11 cellular contexts compared by ENCODE assay signal in the genomic region with DNA sequence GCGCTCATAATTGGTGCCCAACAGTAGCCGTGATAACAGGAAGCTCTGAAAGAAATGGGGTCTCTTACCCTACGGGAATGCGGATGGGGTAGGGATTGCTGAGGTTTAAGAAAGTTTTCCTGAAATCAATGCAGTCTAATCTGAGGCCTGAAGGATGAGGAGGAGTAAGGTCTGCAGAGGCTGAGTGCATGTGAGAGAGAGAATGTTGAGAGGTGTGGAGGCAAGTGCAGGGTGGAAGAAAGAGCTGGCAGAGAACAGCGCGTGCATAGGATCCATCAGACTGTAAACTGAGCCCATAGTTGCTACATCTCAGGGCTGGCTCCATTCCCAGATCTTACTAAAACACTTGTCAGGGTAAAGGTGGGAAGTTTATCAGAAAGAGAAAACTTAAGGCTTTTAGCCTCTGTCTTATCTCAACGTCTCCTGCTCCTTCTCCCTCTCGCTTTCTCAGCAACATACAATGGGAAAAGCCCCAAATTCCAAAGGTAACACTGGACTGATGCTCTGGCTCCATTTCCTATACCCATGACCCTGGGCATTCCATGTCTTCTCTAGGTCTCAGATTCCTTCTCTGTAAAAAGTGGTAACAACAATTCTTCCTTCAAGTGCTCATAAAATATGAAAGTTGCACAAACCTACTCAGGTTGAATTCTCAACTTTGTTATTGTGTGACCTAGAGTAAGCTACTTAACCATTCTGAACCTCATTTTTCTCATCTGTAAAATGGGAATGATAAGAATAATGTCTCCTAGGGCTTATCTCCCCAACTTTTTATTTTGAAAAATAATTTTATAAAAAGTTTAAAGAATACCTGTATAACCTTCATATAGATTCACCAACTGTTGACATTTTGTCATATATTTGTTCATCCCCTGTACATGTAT.
A peak's percentile ranks its signal among the peaks of the same experiment; 100 is the strongest.
DNase-seq lines count a peak whose midpoint lies in the region; ATAC-seq, FAIRE-seq and TF ChIP-seq lines count a peak whose summit lies in the region.
"Had no signal": no experiment of that assay in that cellular context is flagged by ENCODE, and none has a peak within 500 bp of the region (broad histone marks: within the 10 kb centered on the region; RNA-seq: fewer than 3 reads in every experiment).

No MANE protein-coding gene starts in this region.

- POLR2A ChIA-PET in Caco-2 (lab: Charles Lee), result no interaction called here
- POLR2A ChIA-PET in HepG2 (lab: Yijun Ruan, JAX), result interaction anchor here (1.5 kb wide), 1 partner anchor 136 kb away, joined by 6 read pairs; no protein-coding TSS in a partner anchor

- CTCF ChIA-PET in Caco-2 (lab: Charles Lee), result no interaction called here
- CTCF ChIA-PET in HepG2 (lab: Yijun Ruan, JAX; ENCODE audit: low intra/inter-chr PET ratio, low total read pairs), result no interaction called here

- no peaks in the 10 kb centered on the region for H3K36me3 ChIP-seq in Caco-2 (ENCODE audit: control insufficient read depth, insufficient read depth, low read length)
- no peaks in the 10 kb centered on the region for H3K36me3 ChIP-seq in HepG2 (replicated peaks in 1 of 2; ENCODE audit: control insufficient read depth in 1 of 2, insufficient read depth in 2 of 2, low read length in 2 of 2)
- no peaks in the 10 kb centered on the region for H3K36me3 ChIP-seq in Peyer's patch
- no peaks in the 10 kb centered on the region for H3K36me3 ChIP-seq in prostate gland
- H3K36me3 ChIP-seq: ascending aorta, upper lobe of left lung had no signal

- no peak for ATAC-seq in HepG2

- intact Hi-C loops in Caco-2 (cut with micrococcal nuclease; ENCODE audit: unreplicated experiment) (no loop called here), HepG2 (cut with micrococcal nuclease; ENCODE audit: unreplicated experiment) (loop anchor here (5.0 to 10.0 kb wide), 2 partner anchors 53 to 75 kb away; partner anchors contain the start of gene SH3GLB1), prostate gland (cut with DNase I) (loop anchor here (10.0 kb wide), 1 partner anchor 75 kb away; the partner anchor contains the start of gene SH3GLB1)

- H3K79me2 ChIP-seq in HepG2 (ENCODE audit: insufficient read depth, low read length), result no peaks in the 10 kb centered on the region

- H3K9ac ChIP-seq in HepG2 (ENCODE audit: insufficient read depth, low read depth, low read length), result no peak overlapping the region

- no peak for TF ChIP-seq CTCF in Caco-2 (IDR thresholded peaks at IDR 0.05; ENCODE audit: insufficient read depth in 1 of 2, low read depth in 1 of 2, low read length in 1 of 2, severe bottlenecking in 1 of 2, unreplicated experiment in 1 of 2)
- no peak for TF ChIP-seq CTCF in astrocyte of the spinal cord (IDR thresholded peaks at IDR 0.05; ENCODE audit: low read depth, low read length)
- TF ChIP-seq CTCF in HepG2 (CRISPR knock-in tag; IDR thresholded peaks at IDR 0.05), result no peak
- TF ChIP-seq CTCF in Peyer's patch (IDR thresholded peaks at IDR 0.05), result no peak
- no peak for TF ChIP-seq CTCF in prostate gland (IDR thresholded peaks at IDR 0.05)

- no peak for TF ChIP-seq POLR2A in HepG2 (IDR thresholded peaks at IDR 0.05; ENCODE audit: insufficient read depth in 1 of 2, low read depth in 2 of 2, low read length in 2 of 2)
- no peak for TF ChIP-seq POLR2A in Peyer's patch (IDR thresholded peaks at IDR 0.05)
- no peak for TF ChIP-seq POLR2A in prostate gland (IDR thresholded peaks at IDR 0.05)

- H3K4me3 Mint-ChIP-seq in Caco-2 (ENCODE audit: unreplicated experiment), result no peak overlapping the region

- DNase-seq in Caco-2 (no peak), M059J (ENCODE audit: low read depth) (peak; percentile 72), astrocyte of the spinal cord (ENCODE audit: low read depth, low spot score) (peak; percentile 31), HepG2 (ENCODE audit: low spot score) (no peak), occipital lobe (lab: John Stamatoyannopoulos, UW) (no peak), HPDE6-E6E7 (ENCODE audit: extremely low spot score) (no peak), Peyer's patch (no peak), prostate gland (ENCODE audit: low spot score) (no peak)
- DNase-seq: NCI-H1694 treated with DMSO at 0.1 percent for 48 hours had no signal

- no TSS peak for BruUV-seq in Caco-2 (replicated peaks; lab: Mats Ljungman, UMichigan)
- BruUV-seq in HepG2 (replicated peaks; lab: Mats Ljungman, UMichigan), result no TSS peak

- H3K27me3 Mint-ChIP-seq in Caco-2 (ENCODE audit: insufficient read depth, unreplicated experiment), result no peaks in the 10 kb centered on the region

- no peak for FAIRE-seq in HepG2 (lab: Jason Lieb, UNC)

- peak overlapping the region; percentile 42 for H3K27ac Mint-ChIP-seq in Caco-2 (ENCODE audit: unreplicated experiment)

- H4K20me1 ChIP-seq in HepG2 (ENCODE audit: insufficient read depth, low read length), result no peaks in the 10 kb centered on the region

- no peak overlapping the region for H3K27ac ChIP-seq in HepG2 (ENCODE audit: extremely low read length, insufficient read depth, low read length)
- peak overlapping the region in 1 of 4 donors; percentile 9 for H3K27ac ChIP-seq in Peyer's patch
- no peak overlapping the region for H3K27ac ChIP-seq in prostate gland
- H3K27ac ChIP-seq: upper lobe of left lung had no signal

- 96% methylated on average over 8 of the region's 8 CpGs for WGBS in HepG2 (ENCODE audit: low lambda C conversion rate)
- WGBS in prostate gland, result 78% methylated on average over 8 of the region's 8 CpGs

- no peak overlapping the region for H3K4me3 ChIP-seq in Caco-2 (ENCODE audit: low read depth, low read length)
- H3K4me3 ChIP-seq in astrocyte of the spinal cord (ENCODE audit: low read depth, low read length), result no peak overlapping the region
- no peak overlapping the region for H3K4me3 ChIP-seq in HepG2 (replicated peaks in 1 of 3; ENCODE audit: insufficient read depth in 1 of 3, low read depth in 2 of 3, low read length in 3 of 3)
- no peak overlapping the region for H3K4me3 ChIP-seq in Peyer's patch
- no peak overlapping the region for H3K4me3 ChIP-seq in prostate gland
- H3K4me3 ChIP-seq: ascending aorta, upper lobe of left lung had no signal

- H2AFZ ChIP-seq in HepG2 (ENCODE audit: low read length), result no peak overlapping the region

- TF ChIP-seq RAD21 in HepG2 (CRISPR knock-in tag; IDR thresholded peaks at IDR 0.05), result no peak

- in situ Hi-C loops in astrocyte of the spinal cord (cut with HindIII; ENCODE audit: low sequenced_read_pairs), result no loop called here
- in situ Hi-C loops in HepG2 (cut with HindIII; ENCODE audit: extremely low pct_ligation_motif_present, low pct_unique_long_range_greater_than_20kb), result loop anchor here (10.0 kb wide), 1 partner anchor 135 kb away; the partner anchor contains the start of genes HS2ST1 and SELENOF

- no peaks in the 10 kb centered on the region for H3K9me3 ChIP-seq in Caco-2
- no peaks in the 10 kb centered on the region for H3K9me3 ChIP-seq in HepG2 (ENCODE audit: low read length)
- no peaks in the 10 kb centered on the region for H3K9me3 ChIP-seq in Peyer's patch
- no peaks in the 10 kb centered on the region for H3K9me3 ChIP-seq in prostate gland
- H3K9me3 ChIP-seq: ascending aorta, upper lobe of left lung had no signal

- H3K4me2 ChIP-seq in HepG2 (ENCODE audit: low read depth, low read length), result no peak overlapping the region

- H3K4me1 Mint-ChIP-seq in Caco-2 (ENCODE audit: low read depth, unreplicated experiment), result peaks cover 29% of the 10 kb centered on the region

- TF ChIP-seq EP300 in HepG2 (IDR thresholded peaks at IDR 0.05; ENCODE audit: low read depth in 2 of 2, low read length in 2 of 2) (no peak), HepG2 (CRISPR knock-in tag; IDR thresholded peaks at IDR 0.05; ENCODE audit: borderline replicate concordance) (no peak)

- H3K9me3 Mint-ChIP-seq in Caco-2 (ENCODE audit: unreplicated experiment), result no peaks in the 10 kb centered on the region

- no peaks in the 10 kb centered on the region for H3K27me3 ChIP-seq in Caco-2 (replicated peaks; ENCODE audit: control insufficient read depth, insufficient read depth, low read length)
- no peaks in the 10 kb centered on the region for H3K27me3 ChIP-seq in HepG2 (ENCODE audit: control insufficient read depth in 1 of 2, insufficient read depth in 2 of 2, low read length in 2 of 2)
- no peaks in the 10 kb centered on the region for H3K27me3 ChIP-seq in Peyer's patch
- H3K27me3 ChIP-seq in prostate gland (replicated peaks; ENCODE audit: insufficient read depth), result no peaks in the 10 kb centered on the region
- H3K27me3 ChIP-seq: ascending aorta, upper lobe of left lung had no signal

- H3K36me3 Mint-ChIP-seq in Caco-2 (ENCODE audit: insufficient read depth, unreplicated experiment), result peaks cover 6% of the 10 kb centered on the region

- peaks cover 34% of the 10 kb centered on the region for H3K4me1 ChIP-seq in Caco-2
- H3K4me1 ChIP-seq in HepG2 (ENCODE audit: insufficient read depth, low read length), result peaks cover 81% of the 10 kb centered on the region
- H3K4me1 ChIP-seq in Peyer's patch, result no peaks in the 10 kb centered on the region
- no peaks in the 10 kb centered on the region for H3K4me1 ChIP-seq in prostate gland (replicated peaks)

TF ChIP-seq in HepG2, 621 proteins besides CTCF, POLR2A, EP300 and RAD21:
- TF ChIP-seq ZNF629 (CRISPR knock-in tag; conservative IDR thresholded peaks at IDR 0.05) (peak; percentile 82), NR2F2 (IDR thresholded peaks at IDR 0.05; ENCODE audit: borderline replicate concordance, low read depth) (no peak), KDM1A (CRISPR knock-in tag; IDR thresholded peaks at IDR 0.05) (0 out of 2 replicates have a peak, but pooled peaks have one; percentile 44)

Comparison
In these comparisons a context has a peak if more than half of its experiments do, and no peak if none do; other contexts are left out.
1. DNase-seq: peak in M059J (single experiment) and astrocyte of the spinal cord (single experiment); none in Caco-2 (0 of 2), HepG2 (single experiment), occipital lobe (single experiment), HPDE6-E6E7 (single experiment), Peyer's patch (0 of 3) and prostate gland (single experiment).